8 cellular contexts compared by ENCODE assay signal in the genomic region with DNA sequence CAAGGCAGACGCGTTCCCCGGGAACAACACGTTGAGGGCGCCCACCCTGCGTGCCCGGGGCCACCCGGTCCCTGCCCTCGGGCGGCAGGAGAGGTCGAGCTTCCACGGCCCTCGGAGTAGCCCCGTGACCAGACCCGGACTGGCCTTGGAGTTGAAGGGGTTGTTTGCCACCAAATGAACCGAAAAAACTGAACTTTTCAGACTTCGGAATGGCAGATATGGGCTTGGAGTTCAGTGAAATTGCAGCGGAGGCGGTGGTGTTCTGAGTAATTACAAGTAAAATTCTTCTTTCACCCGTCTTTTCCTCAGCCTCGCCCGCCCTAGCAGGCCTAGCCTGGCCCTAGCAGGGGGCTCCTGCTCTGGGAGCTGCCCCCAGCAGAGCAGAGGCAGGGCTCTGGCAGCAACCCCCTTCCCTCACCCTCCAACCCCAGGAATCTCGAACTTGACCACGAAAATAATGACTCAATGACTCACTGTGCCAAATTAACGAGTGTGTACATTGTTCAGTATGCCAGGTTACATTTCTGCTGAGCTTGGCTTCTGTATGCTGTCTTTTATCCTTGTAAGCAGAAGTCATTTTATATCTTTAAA. TPM values are rescaled to one million over a fixed set of nuclear protein-coding genes. Genes with fewer than 3 reads are reported as not detected.
DNase-seq lines count a peak whose midpoint lies in the region; ATAC-seq lines count a peak whose summit lies in the region.

No MANE protein-coding gene starts in this region.

- peaks cover 2% of the 10 kb centered on the region for H3K36me3 Mint-ChIP-seq in activated naive CD8-positive, alpha-beta T cell treated with anti-CD3 and anti-CD28 coated beads for 36 hours
- no peaks in the 10 kb centered on the region for H3K36me3 Mint-ChIP-seq in stimulated activated memory B cell treated with anti-CD40 and anti-IgM and Interleukin-4, amounts not matched to agents 10 μg/mL and 1 μg/mL and 100 μg/mL, for 72 hours

- H3K4me3 Mint-ChIP-seq in activated naive CD8-positive, alpha-beta T cell treated with anti-CD3 and anti-CD28 coated beads for 36 hours = peak overlapping the region; percentile 32
- H3K4me3 Mint-ChIP-seq in stimulated activated memory B cell treated with anti-CD40 and anti-IgM and Interleukin-4, amounts not matched to agents 10 μg/mL and 1 μg/mL and 100 μg/mL, for 72 hours = peak overlapping the region; percentile 53

- peak; percentile 68 for DNase-seq in AG20443 (ENCODE audit: low spot score)
- peak; percentile 28 for DNase-seq in HS-5 (ENCODE audit: low read depth)
- no peak for DNase-seq in activated naive CD8-positive, alpha-beta T cell treated with anti-CD3 and anti-CD28 coated beads for 36 hours
- DNase-seq in left colon = no peak
- no peak for DNase-seq in central memory CD4-positive, alpha-beta T cell

- H3K4me1 Mint-ChIP-seq in activated naive CD8-positive, alpha-beta T cell treated with anti-CD3 and anti-CD28 coated beads for 36 hours = peaks cover 16% of the 10 kb centered on the region
- H3K4me1 Mint-ChIP-seq in stimulated activated memory B cell treated with anti-CD40 and anti-IgM and Interleukin-4, amounts not matched to agents 10 μg/mL and 1 μg/mL and 100 μg/mL, for 72 hours = peaks cover 73% of the 10 kb centered on the region

- peak overlapping the region; percentile 72 for H3K4me3 ChIP-seq in iPS-15b (ENCODE audit: low read depth, low read length)

- no peaks in the 10 kb centered on the region for H3K36me3 ChIP-seq in iPS-15b (ENCODE audit: control insufficient read depth, insufficient read depth, low read length)

- no peaks in the 10 kb centered on the region for H3K9me3 ChIP-seq in iPS-15b (ENCODE audit: control insufficient read depth, insufficient read depth, low read length)

- H3K9me3 Mint-ChIP-seq in activated naive CD8-positive, alpha-beta T cell treated with anti-CD3 and anti-CD28 coated beads for 36 hours = no peaks in the 10 kb centered on the region
- no peaks in the 10 kb centered on the region for H3K9me3 Mint-ChIP-seq in stimulated activated memory B cell treated with anti-CD40 and anti-IgM and Interleukin-4, amounts not matched to agents 10 μg/mL and 1 μg/mL and 100 μg/mL, for 72 hours

- H3K27me3 Mint-ChIP-seq in activated naive CD8-positive, alpha-beta T cell treated with anti-CD3 and anti-CD28 coated beads for 36 hours = peaks cover 90% of the 10 kb centered on the region
- H3K27me3 Mint-ChIP-seq in stimulated activated memory B cell treated with anti-CD40 and anti-IgM and Interleukin-4, amounts not matched to agents 10 μg/mL and 1 μg/mL and 100 μg/mL, for 72 hours = peaks cover 86% of the 10 kb centered on the region

- peaks cover 31% of the 10 kb centered on the region for H3K4me1 ChIP-seq in iPS-15b (ENCODE audit: control insufficient read depth, insufficient read depth, low read length)

- H3K27me3 ChIP-seq in iPS-15b (ENCODE audit: control insufficient read depth, insufficient read depth, low read length) = peaks cover 27% of the 10 kb centered on the region

- H3K27ac Mint-ChIP-seq in activated naive CD8-positive, alpha-beta T cell treated with anti-CD3 and anti-CD28 coated beads for 36 hours = no peak overlapping the region
- no peak overlapping the region for H3K27ac Mint-ChIP-seq in stimulated activated memory B cell treated with anti-CD40 and anti-IgM and Interleukin-4, amounts not matched to agents 10 μg/mL and 1 μg/mL and 100 μg/mL, for 72 hours

- peak overlapping the region; percentile 54 for H3K9ac ChIP-seq in iPS-15b (ENCODE audit: low read depth, low read length)

- intact Hi-C loops in left colon (cut with DNase I, micrococcal nuclease) = no loop called here

- no peak for ATAC-seq in stimulated activated memory B cell treated with anti-CD40 and anti-IgM and Interleukin-4, amounts not matched to agents 10 μg/mL and 1 μg/mL and 100 μg/mL, for 72 hours
- no peak for ATAC-seq in left colon
- ATAC-seq in HG02759 (IDR thresholded peaks at IDR 0.05; ENCODE audit: unreplicated experiment) = no peak

RNA-seq across cellular contexts. Expression of gene PAPLN, which starts 1.1 kb away (rescaled TPM):
- total RNA-seq in activated naive CD8-positive, alpha-beta T cell treated with anti-CD3 and anti-CD28 coated beads for 36 hours = under 1 TPM; 0.10 to 0.36 TPM
- total RNA-seq in left colon = 1 to 10 TPM; 2.8 to 8.3 TPM

Comparison
In these comparisons a context has a peak if more than half of its experiments do, and no peak if none do; other contexts are left out.
1. DNase-seq: peak in AG20443 (single experiment) and HS-5 (single experiment); none in activated naive CD8-positive, alpha-beta T cell treated with anti-CD3 and anti-CD28 coated beads for 36 hours (single experiment), left colon (0 of 2) and central memory CD4-positive, alpha-beta T cell (single experiment).